ENCODE assay signal across 33 cellular contexts in the genomic region with DNA sequence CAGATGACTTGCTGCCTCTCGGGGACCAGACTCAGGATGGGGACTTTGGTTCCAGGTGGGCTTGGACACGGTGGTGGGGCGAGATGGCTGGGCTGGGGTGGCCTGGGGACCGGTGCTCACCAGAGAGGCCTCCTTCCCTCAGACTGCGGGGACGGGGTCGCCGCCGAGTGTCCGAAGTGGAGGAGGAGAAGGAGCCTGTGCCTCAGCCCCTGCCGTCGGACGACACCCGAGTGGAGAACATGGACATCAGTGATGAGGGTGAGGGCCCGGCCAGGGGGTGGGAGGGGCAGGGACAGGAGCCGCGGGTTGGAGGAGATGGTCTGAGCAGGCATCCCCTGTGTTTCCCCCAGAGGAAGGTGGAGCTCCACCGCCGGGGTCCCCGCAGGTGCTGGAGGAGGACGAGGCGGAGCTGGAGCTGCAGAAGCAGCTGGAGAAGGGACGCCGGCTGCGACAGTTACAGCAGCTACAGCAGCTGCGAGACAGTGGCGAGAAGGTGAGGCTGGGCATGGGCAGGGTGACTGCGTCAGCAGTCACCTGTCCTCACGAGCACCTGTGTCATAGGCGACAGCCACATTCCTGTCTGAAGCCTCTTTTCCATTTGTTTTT. TPM values are rescaled to one million over a fixed set of nuclear protein-coding genes. Genes with fewer than 3 reads are reported as not detected.
"Had no signal": no experiment of that assay in that cellular context is flagged by ENCODE, and none has a peak within 500 bp of the region (broad histone marks: within the 10 kb centered on the region; RNA-seq: fewer than 3 reads in every experiment).

No MANE protein-coding gene starts in this region.

- H3K9ac ChIP-seq: SK-N-SH had no signal

- H3K27me3 ChIP-seq: adrenal gland, body of pancreas, breast epithelium, Peyer's patch, SJSA1 had no signal

- H3K4me3 ChIP-seq: adrenal gland, body of pancreas, breast epithelium, Peyer's patch, SJSA1 had no signal

- ATAC-seq: activated CD8-positive, alpha-beta T cell treated with anti-CD3 and anti-CD28 coated beads for 36 hours; activated naive CD4-positive, alpha-beta T cell treated with anti-CD3 and anti-CD28 coated beads, Interleukin-2, amount 50 U/mL, for 72 hours; activated T-cell treated with anti-CD3 and anti-CD28 coated beads, Interleukin-2, amount 50 U/mL, for 72 hours; activated T-helper 17 cell treated with anti-CD3 and anti-CD28 coated beads, Interleukin-2, amount 50 U/mL, for 72 hours; body of pancreas; PC-3 had no signal

- DNase-seq: activated CD4-positive, alpha-beta T cell treated with anti-CD3 and anti-CD28 coated beads, Interleukin-2, amount 10 ng/mL, durations not matched to agents 24 days and 14 days; activated CD4-positive, alpha-beta T cell treated with anti-CD3 and anti-CD28 coated beads, Interleukin-2, amount 50 U/mL, for 4 hours; activated CD8-positive, alpha-beta T cell treated with anti-CD3 and anti-CD28 coated beads for 36 hours; activated effector memory CD4-positive, alpha-beta T cell treated with anti-CD3 and anti-CD28 coated beads, Interleukin-2, amount 50 U/mL, for 16 hours; activated naive CD4-positive, alpha-beta T cell; activated T-cell treated with anti-CD3 and anti-CD28 coated beads, Interleukin-2, amount 50 U/mL, for 1 hour; activated T-cell treated with anti-CD3 and anti-CD28 coated beads, Interleukin-2, amount 50 U/mL, for 72 hours; adrenal gland; body of pancreas; MM.1S; MV-4-11; NCI-H1092; NCI-H1436 treated with DMSO at 0.1 percent for 48 hours; NCI-H2029; NCI-H345; NCI-H526; NCI-H748 treated with DMSO at 0.1 percent for 48 hours; NK-92 treated with Interleukin-12 subunit alpha and Interleukin-12 subunit beta, amount 100 ng/mL, for 24 hours; PC-3; Peyer's patch; RPMI8226; SHP77 treated with DMSO at 0.1 percent for 48 hours; SK-N-SH had no signal

- FAIRE-seq: astrocyte, TTC549 had no signal

- H3K9me3 ChIP-seq: adrenal gland, body of pancreas, breast epithelium, Peyer's patch, SK-N-SH had no signal

- H3K27ac ChIP-seq: adrenal gland, body of pancreas, breast epithelium, Peyer's patch, SJSA1 had no signal

- H3K4me2 ChIP-seq: SK-N-SH had no signal

RNA-seq across cellular contexts. Expression of a gene that starts 22.2 kb away (rescaled TPM):
- total RNA-seq: activated CD4-positive, alpha-beta T cell treated with anti-CD3 and anti-CD28 coated beads, Interleukin-2, amount 10 ng/mL, durations not matched to agents 24 days and 14 days; activated CD8-positive, alpha-beta memory T cell treated with anti-CD3 and anti-CD28 coated beads for 36 hours; activated CD8-positive, alpha-beta T cell treated with anti-CD3 and anti-CD28 coated beads for 36 hours; activated naive CD4-positive, alpha-beta T cell treated with anti-CD3 and anti-CD28 coated beads, Interleukin-2, amount 50 U/mL, for 72 hours; activated T-cell treated with anti-CD3 and anti-CD28 coated beads, Interleukin-2, amount 50 U/mL, for 72 hours; activated T-helper 17 cell treated with anti-CD3 and anti-CD28 coated beads, Interleukin-2, amount 50 U/mL, for 72 hours; astrocyte; body of pancreas; breast epithelium; cardiac septum; LHCN-M2; NCI-H460; PC-3; Peyer's patch; SJSA1 had no signal
- polyA plus RNA-seq: SK-N-SH had no signal

RNA-seq across cellular contexts. Expression of a gene that starts 44.4 kb away (rescaled TPM):
- total RNA-seq: activated CD8-positive, alpha-beta memory T cell treated with anti-CD3 and anti-CD28 coated beads for 36 hours; astrocyte; body of pancreas; LHCN-M2; NCI-H460; Peyer's patch; SJSA1 had no signal
